ENCODE assay signal across 8 cellular contexts in genomic region chr22:45318168-45318557, GRCh38. TPM values are rescaled to one million over a fixed set of nuclear protein-coding genes. Genes with fewer than 3 reads are reported as not detected.
DNase-seq lines count a peak whose midpoint lies in the region; ATAC-seq and TF ChIP-seq lines count a peak whose summit lies in the region.

No MANE protein-coding gene starts in this region.

- H3K36me3 ChIP-seq in SJSA1 = peaks cover 17% of the 10 kb centered on the region
- H3K36me3 ChIP-seq in heart right ventricle = peaks cover 0 to 13% (median 7%) of the 10 kb centered on the region in 9 donors
- no peaks in the 10 kb centered on the region for H3K36me3 ChIP-seq in urinary bladder (ENCODE audit: insufficient read depth)

- ATAC-seq in GM18498 (IDR thresholded peaks at IDR 0.05; ENCODE audit: unreplicated experiment) (peak; percentile 76), heart right ventricle (peak in 7 of 8 donors; percentile 49 to 87 (median 75))

- peak overlapping the region; percentile 90 for H3K27ac ChIP-seq in SJSA1
- H3K27ac ChIP-seq in heart right ventricle = peak overlapping the region; percentile 4 to 91 (median 79)
- peak overlapping the region; percentile 80 for H3K27ac ChIP-seq in urinary bladder (ENCODE audit: low read depth)

- TF ChIP-seq CTCF in heart right ventricle (IDR thresholded peaks at IDR 0.05) = no peak

- peaks cover 45% of the 10 kb centered on the region for H3K4me1 ChIP-seq in SJSA1 (replicated peaks)
- H3K4me1 ChIP-seq in heart right ventricle = peaks cover 3 to 71% (median 50%) of the 10 kb centered on the region in 9 donors
- peaks cover 4% of the 10 kb centered on the region for H3K4me1 ChIP-seq in urinary bladder (ENCODE audit: insufficient read depth)

- intact Hi-C loops in heart right ventricle (cut with DNase I) = loop anchor here in 4 of 10 donors (5.0 to 10.0 kb wide), 3 partner anchors 104 to 119 kb away; no protein-coding TSS in a partner anchor

- no peaks in the 10 kb centered on the region for H3K9me3 ChIP-seq in SJSA1 (replicated peaks)
- H3K9me3 ChIP-seq in heart right ventricle = no peaks in the 10 kb centered on the region

- H3K27me3 ChIP-seq in SJSA1 (replicated peaks) = no peaks in the 10 kb centered on the region
- H3K27me3 ChIP-seq in heart right ventricle = no peaks in the 10 kb centered on the region

- 7 to 10% methylated on average over 8 of the region's 8 CpGs for WGBS in heart right ventricle, 2 donors
- WGBS in urinary bladder = 3% methylated on average over 8 of the region's 8 CpGs

- DNase-seq in HS-5 (ENCODE audit: low read depth) (peak; percentile 25), SJSA1 (ENCODE audit: low read depth in 1 of 2, low spot score in 2 of 2) (peak; percentile 90 to 92), heart right ventricle (peak; percentile 74 to 89), retina (peak; percentile 54), NCI-H226 (no peak)
- DNase-seq in activated naive CD8-positive, alpha-beta T cell treated with anti-CD3 and anti-CD28 coated beads, Interleukin-2, amount 50 U/mL, for 16 hours (ENCODE audit: low read depth, low spot score) = peak; percentile 69

- H3K4me3 ChIP-seq in SJSA1 = no peak overlapping the region
- H3K4me3 ChIP-seq in heart right ventricle = peak overlapping the region in 5 of 10 donors; percentile 11 to 29 (median 14)
- H3K4me3 ChIP-seq in urinary bladder (ENCODE audit: low read depth, low read length) = no peak overlapping the region

RNA-seq across cellular contexts. Expression of gene FAM118A, which starts 8.4 kb away (rescaled TPM):
- total RNA-seq in SJSA1 (2014; rRNA removed; shearing (Covaris generic)) = 19.8 and 21.1 TPM in 2 replicates
- total RNA-seq in heart right ventricle (10 to 100 TPM; 10.4 to 30.8 (median 16.3) TPM), urinary bladder (14.9 TPM)
- polyA plus RNA-seq in heart right ventricle (10 to 100 TPM; 10.2 to 35.7 TPM), urinary bladder (20.1 TPM)

RNA-seq across cellular contexts. Expression of gene UPK3A, which starts 33.4 kb away (rescaled TPM):
- total RNA-seq in SJSA1 (2014; rRNA removed; shearing (Covaris generic)) = not detected in 2 replicates
- total RNA-seq in heart right ventricle (not detected), urinary bladder (88.9 TPM)
- polyA plus RNA-seq in heart right ventricle (under 1 TPM in 1 of 2 donors, not detected in 1; 0.48 TPM), urinary bladder (15.4 TPM)

Comparison
In these comparisons a context has a peak if more than half of its experiments do, and no peak if none do; other contexts are left out.
1. RNA of gene UPK3A, which starts 33.4 kb away (total RNA-seq): 88.9 TPM in urinary bladder (single experiment); not detected in SJSA1 and not detected in heart right ventricle; every median in the first group is over 10 times any median in the second.
2. Peak in every context shown above with its lines, with median percentiles within 50 percentile points of each other: H3K27ac ChIP-seq.